ENCODE assay signal across 15 cellular contexts in genomic region chr9:136571525-136571924, GRCh38. TPM values are rescaled to one million over a fixed set of nuclear protein-coding genes. Genes with fewer than 3 reads are reported as not detected.
A peak's percentile ranks its signal among the peaks of the same experiment; 100 is the strongest.
DNase-seq lines count a peak whose midpoint lies in the region; ATAC-seq and TF ChIP-seq lines count a peak whose summit lies in the region.
"Had no signal": no experiment of that assay in that cellular context is flagged by ENCODE, and none has a peak within 500 bp of the region (broad histone marks: within the 10 kb centered on the region; RNA-seq: fewer than 3 reads in every experiment).

No MANE protein-coding gene starts in this region.

- no peak overlapping the region for H4K8ac ChIP-seq in mesendoderm (ENCODE audit: low read depth, low read length)

- peak in 3 of 11 experiments; percentile 11 to 20 (median 18) for TF ChIP-seq CTCF in spleen (IDR thresholded peaks at IDR 0.05 in 8 of 11, conservative IDR thresholded peaks at IDR 0.05 in 3 of 11)

- no CpG with 5 or more reads among the region's 13 CpGs for WGBS in mesendoderm (ENCODE audit: extremely low coverage, insufficient coverage, low lambda C conversion rate)
- 44 to 77% (median 67%) methylated on average over 9 to 13 of the region's 13 CpGs for WGBS in spleen, 5 donors

- H3K4me1 ChIP-seq in HAP-1, result peaks cover 31% of the 10 kb centered on the region
- H3K4me1 ChIP-seq in mesendoderm (ENCODE audit: control insufficient read depth, low read depth, low read length), result peaks cover 23% of the 10 kb centered on the region
- H3K4me1 ChIP-seq in spleen, result peaks cover 24 to 77% (median 54%) of the 10 kb centered on the region in 6 donors

- H3K4me3 ChIP-seq in HAP-1, result peak overlapping the region; percentile 6; the same call in 1 of the 2 replicates
- no peak overlapping the region for H3K4me3 ChIP-seq in mesendoderm (ENCODE audit: low read length)
- H3K4me3 ChIP-seq in spleen, result no peak overlapping the region
- H3K4me3 ChIP-seq: lower lobe of right lung had no signal

- H2BK15ac ChIP-seq in mesendoderm (replicated peaks; ENCODE audit: low read depth), result no peak overlapping the region

- H2BK120ac ChIP-seq in mesendoderm (ENCODE audit: low read depth, low read length), result peak overlapping the region; percentile 47

- TF ChIP-seq POLR2A in spleen (IDR thresholded peaks at IDR 0.05), result no peak

- no peak overlapping the region for H4K5ac ChIP-seq in mesendoderm (ENCODE audit: low read length)

- H3K27ac Mint-ChIP-seq in dendritic cell treated with granulocyte-macrophage colony-stimulating factor and Interleukin-4, amounts not matched to agents 40 ng/mL and 50 ng/mL, for 4 days, result peak overlapping the region; percentile 34
- H3K27ac Mint-ChIP-seq: activated naive CD8-positive, alpha-beta T cell had no signal

- H3K36me3 ChIP-seq in HAP-1 (replicated peaks) (no peaks in the 10 kb centered on the region), mesendoderm (ENCODE audit: control insufficient read depth, insufficient read depth, low read length) (no peaks in the 10 kb centered on the region), spleen (no peaks in the 10 kb centered on the region)
- H3K36me3 ChIP-seq: lower lobe of right lung had no signal

- no peak for ATAC-seq in HG03469 (IDR thresholded peaks at IDR 0.05; ENCODE audit: unreplicated experiment)
- ATAC-seq: lower lobe of right lung had no signal

- peaks cover 6% of the 10 kb centered on the region for H3K79me1 ChIP-seq in mesendoderm (ENCODE audit: low read length)

- H3K56ac ChIP-seq in mesendoderm (ENCODE audit: low read length), result peak overlapping the region; percentile 75

- peak overlapping the region; percentile 45 for H3K18ac ChIP-seq in mesendoderm (ENCODE audit: low read length)

- DNase-seq in HAP-1 (ENCODE audit: low spot score in 2 of 2) (peak in 1 of 2 experiments; percentile 33), mesendoderm (peak; percentile 59), spleen (no peak), Ammon's horn (ENCODE audit: low spot score) (no peak), NAMALWA (ENCODE audit: low spot score) (no peak), DMS153 (lab: John Stamatoyannopoulos, UW) (no peak)
- DNase-seq: AML-193; lower lobe of right lung; NCI-H526 treated with DMSO at 0.1 percent for 48 hours; SK-N-SH; stimulated activated CD4-positive, alpha-beta T cell treated with anti-CD3 and anti-CD28 coated beads, Interleukin-4, amount 100 ng/mL, for 1 hour; stimulated activated CD8-positive, alpha-beta memory T cell treated with anti-CD3 and anti-CD28 coated beads, Interleukin-4, amount 100 ng/mL, for 48 hours had no signal

- H3K36me3 Mint-ChIP-seq in dendritic cell treated with granulocyte-macrophage colony-stimulating factor and Interleukin-4, amounts not matched to agents 40 ng/mL and 50 ng/mL, for 4 days (ENCODE audit: low read depth), result no peaks in the 10 kb centered on the region
- H3K36me3 Mint-ChIP-seq: activated naive CD8-positive, alpha-beta T cell had no signal

- in situ Hi-C loops in HAP-1 (cut with MboI; ENCODE audit: low sequenced_read_pairs), result no loop called here

- no peaks in the 10 kb centered on the region for H3K27me3 ChIP-seq in HAP-1 (ENCODE audit: low read depth)
- no peaks in the 10 kb centered on the region for H3K27me3 ChIP-seq in mesendoderm (ENCODE audit: insufficient read depth, low read length, poor library complexity)
- H3K27me3 ChIP-seq in spleen (replicated peaks in 1 of 7), result no peaks in the 10 kb centered on the region

- no peaks in the 10 kb centered on the region for H3K9me3 Mint-ChIP-seq in dendritic cell treated with granulocyte-macrophage colony-stimulating factor and Interleukin-4, amounts not matched to agents 40 ng/mL and 50 ng/mL, for 4 days

- H3K4me3 Mint-ChIP-seq in dendritic cell treated with granulocyte-macrophage colony-stimulating factor and Interleukin-4, amounts not matched to agents 40 ng/mL and 50 ng/mL, for 4 days, result no peak overlapping the region
- H3K4me3 Mint-ChIP-seq: activated naive CD8-positive, alpha-beta T cell had no signal

- no peaks in the 10 kb centered on the region for H3K79me2 ChIP-seq in mesendoderm (ENCODE audit: control insufficient read depth, insufficient read depth, low read length)

- peaks cover 26% of the 10 kb centered on the region for H3K27me3 Mint-ChIP-seq in dendritic cell treated with granulocyte-macrophage colony-stimulating factor and Interleukin-4, amounts not matched to agents 40 ng/mL and 50 ng/mL, for 4 days
- H3K27me3 Mint-ChIP-seq: activated naive CD8-positive, alpha-beta T cell had no signal

- no peak overlapping the region for H3K23ac ChIP-seq in mesendoderm (ENCODE audit: low read length)

- H3K4me1 Mint-ChIP-seq in dendritic cell treated with granulocyte-macrophage colony-stimulating factor and Interleukin-4, amounts not matched to agents 40 ng/mL and 50 ng/mL, for 4 days (ENCODE audit: low read depth), result peaks cover 51% of the 10 kb centered on the region

- H3K9ac ChIP-seq in mesendoderm (ENCODE audit: low read length), result peak overlapping the region; percentile 45
- H3K9ac ChIP-seq: SK-N-SH had no signal

- peak overlapping the region; percentile 83 for H2BK5ac ChIP-seq in mesendoderm (ENCODE audit: low read length)

- H3K4ac ChIP-seq in mesendoderm (ENCODE audit: low read depth, low read length), result peak overlapping the region; percentile 44

- intact Hi-C loops in dendritic cell treated with granulocyte-macrophage colony-stimulating factor and Interleukin-4, amounts not matched to agents 40 ng/mL and 50 ng/mL, for 4 days (cut with micrococcal nuclease), result no loop called here
- intact Hi-C loops in spleen (cut with DNase I; ENCODE audit: low total_unique reads), result no loop called here

- H2AK5ac ChIP-seq in mesendoderm (ENCODE audit: low read length), result peak overlapping the region; percentile 77

- peak overlapping the region; percentile 72 for H3K27ac ChIP-seq in mesendoderm (ENCODE audit: low read depth, low read length)
- peak overlapping the region in 7 of 8 donors; percentile 29 to 71 (median 67) for H3K27ac ChIP-seq in spleen
- H3K27ac ChIP-seq: lower lobe of right lung had no signal

- no peak overlapping the region for H3K4me2 ChIP-seq in mesendoderm (ENCODE audit: low read length)
- H3K4me2 ChIP-seq: SK-N-SH had no signal

- no peaks in the 10 kb centered on the region for H3K9me3 ChIP-seq in HAP-1
- no peaks in the 10 kb centered on the region for H3K9me3 ChIP-seq in spleen
- H3K9me3 ChIP-seq: lower lobe of right lung, SK-N-SH had no signal

RNA-seq across cellular contexts. Expression of gene NOTCH1, which starts 25.7 kb away (rescaled TPM):
- polyA plus RNA-seq in mesendoderm (2013, experiment 1 of 2), result 14.3 TPM
- polyA plus RNA-seq in mesendoderm (2013, experiment 2 of 2), result 14.2 TPM
- total RNA-seq in spleen, result 100 to 1,000 TPM in 4 of 7 donors, 10 to 100 TPM in 3; 88.6 to 140 (median 117) TPM
- polyA plus RNA-seq in spleen, result 10 to 100 TPM in 1 of 3 donors, 1 to 10 TPM in 2; 4.9 to 27.2 (median 8.3) TPM
